1 cellular context compared by ENCODE assay signal in genomic region chr1:234325878-234326492, GRCh38.
TF ChIP-seq lines count a peak whose summit lies in the region.

No MANE protein-coding gene starts in this region.

TF ChIP-seq in GM23338, 12 proteins besides CTCF, POLR2A, EP300 and RAD21 (continued from another document):
- no peak for TF ChIP-seq ZNF462 (CRISPR knock-in tag; IDR thresholded peaks at IDR 0.05)
- no peak for TF ChIP-seq REST (IDR thresholded peaks at IDR 0.05; ENCODE audit: unreplicated experiment)
- no peak for TF ChIP-seq ZNF331 (CRISPR knock-in tag; IDR thresholded peaks at IDR 0.05; ENCODE audit: low read depth)
- TF ChIP-seq STAT1 (IDR thresholded peaks at IDR 0.05; ENCODE audit: unreplicated experiment), result no peak
- TF ChIP-seq ZNF114 (CRISPR knock-in tag; IDR thresholded peaks at IDR 0.05), result no peak
